ENCODE assay signal across 8 cellular contexts in the genomic region with DNA sequence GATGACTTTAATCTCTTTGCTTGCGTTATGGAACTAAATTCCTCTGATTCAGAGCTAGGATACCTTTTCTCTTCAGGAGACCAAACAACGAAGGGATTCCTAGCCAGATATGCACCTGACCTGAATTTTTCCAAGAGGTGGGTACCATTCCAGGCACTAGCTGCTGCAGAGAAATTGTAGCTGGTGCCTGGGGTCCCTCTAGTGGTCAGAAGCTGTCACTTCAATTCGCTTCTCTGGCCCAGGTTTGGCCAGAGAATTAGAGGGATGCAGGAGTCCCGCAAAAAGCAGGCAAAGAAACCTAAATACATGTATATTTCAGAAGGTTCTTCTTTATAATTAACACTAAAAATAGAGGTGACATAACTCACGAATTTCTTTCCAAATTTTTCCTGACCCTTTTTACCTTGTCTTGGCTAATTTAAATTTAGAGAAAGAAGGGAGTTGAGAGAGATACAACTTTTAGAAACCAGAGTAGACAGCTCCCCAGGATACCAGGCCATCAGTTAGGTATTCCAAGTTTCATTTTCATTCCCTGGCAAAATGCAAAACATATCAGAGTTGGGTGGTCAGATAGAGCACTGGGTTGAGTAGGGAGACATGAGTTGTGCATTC. TPM values are rescaled to one million over a fixed set of nuclear protein-coding genes. Genes with fewer than 3 reads are reported as not detected.
DNase-seq lines count a peak whose midpoint lies in the region; ATAC-seq and TF ChIP-seq lines count a peak whose summit lies in the region.

No MANE protein-coding gene starts in this region.

- H3K18ac ChIP-seq in trophoblast cell (ENCODE audit: low read length): no peak overlapping the region

- no peaks in the 10 kb centered on the region for H3K36me3 Mint-ChIP-seq in activated CD4-positive, alpha-beta memory T cell treated with anti-CD3 and anti-CD28 coated beads for 36 hours

- no peak overlapping the region for H4K12ac ChIP-seq in trophoblast cell (ENCODE audit: low read depth, low read length)

- no peak overlapping the region for H2BK12ac ChIP-seq in trophoblast cell (ENCODE audit: low read length)

- DNase-seq in Caki2 (ENCODE audit: low read depth) (peak; percentile 37), NCI-H1694 treated with DMSO at 0.1 percent for 48 hours (lab: John Stamatoyannopoulos, UW) (peak; percentile 22), fibroblast of pulmonary artery (ENCODE audit: low read depth) (peak; percentile 60), trophoblast cell (peak; percentile 30 to 70), GM19238 (ENCODE audit: insufficient read length, low spot score) (no peak)
- DNase-seq in activated CD4-positive, alpha-beta memory T cell treated with anti-CD3 and anti-CD28 coated beads for 36 hours: peak; percentile 54

- H3K9ac ChIP-seq in trophoblast cell (ENCODE audit: low read length): no peak overlapping the region

- no peak overlapping the region for H4K8ac ChIP-seq in trophoblast cell (ENCODE audit: low read depth, low read length)

- peak; percentile 94 for TF ChIP-seq CTCF in fibroblast of pulmonary artery (IDR thresholded peaks at IDR 0.05; ENCODE audit: low read length, missing control alignments)

- no peak overlapping the region for H2AK5ac ChIP-seq in trophoblast cell (ENCODE audit: low read length)

- intact Hi-C loops in activated CD4-positive, alpha-beta memory T cell treated with anti-CD3 and anti-CD28 coated beads for 36 hours (cut with micrococcal nuclease): loop anchor here (5.0 to 10.0 kb wide), 2 partner anchors 678 to 791 kb away; no protein-coding TSS in a partner anchor

- no peak overlapping the region for H3K27ac ChIP-seq in trophoblast cell (ENCODE audit: low read depth, low read length)

- no peaks in the 10 kb centered on the region for H3K27me3 ChIP-seq in trophoblast cell (ENCODE audit: insufficient read depth, low read length)

- no peaks in the 10 kb centered on the region for H3K36me3 ChIP-seq in trophoblast cell (ENCODE audit: control insufficient read depth in 1 of 2, insufficient read depth in 2 of 2, low read length in 2 of 2)

- no peaks in the 10 kb centered on the region for H3K4me1 ChIP-seq in trophoblast cell (ENCODE audit: control insufficient read depth in 1 of 2, insufficient read depth in 2 of 2, low read length in 2 of 2)

- no peak overlapping the region for H3K27ac Mint-ChIP-seq in activated CD4-positive, alpha-beta memory T cell treated with anti-CD3 and anti-CD28 coated beads for 36 hours

- in situ Hi-C loops in Caki2 (cut with HindIII; ENCODE audit: low pct_unique_long_range_greater_than_20kb, low sequenced_read_pairs): no loop called here

- no peak overlapping the region for H3K4ac ChIP-seq in trophoblast cell (ENCODE audit: low read depth, low read length)

- H3K23ac ChIP-seq in trophoblast cell (ENCODE audit: low read length): no peak overlapping the region

- no peak overlapping the region for H2AFZ ChIP-seq in trophoblast cell (ENCODE audit: insufficient read depth, low read length, poor library complexity)

- whole genome bisulfite sequencing in trophoblast cell (ENCODE audit: extremely low coverage, insufficient coverage, insufficient read length): no CpG with 5 or more reads among the region's 5 CpGs

- no peak overlapping the region for H3K14ac ChIP-seq in trophoblast cell (ENCODE audit: low read length)

- CTCF ChIA-PET in activated CD4-positive, alpha-beta memory T cell treated with anti-CD3 and anti-CD28 coated beads for 36 hours (lab: Charles Lee): interaction anchor here (0.6 to 7.8 kb wide), 42 partner anchors 8 to 1634 kb away, joined by 3 to 116 read pairs (median 4); partner anchors contain the start of genes ACKR1 and AIM2

- no peak overlapping the region for H3K4me3 ChIP-seq in fibroblast of pulmonary artery (replicated peaks; ENCODE audit: low read depth, low read length)
- H3K4me3 ChIP-seq in trophoblast cell (ENCODE audit: low read depth, low read length): no peak overlapping the region

- H3K79me2 ChIP-seq in trophoblast cell (ENCODE audit: control insufficient read depth, insufficient read depth, low read length, poor library complexity): no peaks in the 10 kb centered on the region

- no peaks in the 10 kb centered on the region for H3K9me3 ChIP-seq in trophoblast cell (ENCODE audit: insufficient read depth, low read depth, low read length)

- no peaks in the 10 kb centered on the region for H3K9me3 Mint-ChIP-seq in activated CD4-positive, alpha-beta memory T cell treated with anti-CD3 and anti-CD28 coated beads for 36 hours

- no peak overlapping the region for H2BK120ac ChIP-seq in trophoblast cell (ENCODE audit: insufficient read depth, low read length, poor library complexity)

- no peaks in the 10 kb centered on the region for H3K79me1 ChIP-seq in trophoblast cell (ENCODE audit: low read length)

- no peak overlapping the region for H3K4me3 Mint-ChIP-seq in activated CD4-positive, alpha-beta memory T cell treated with anti-CD3 and anti-CD28 coated beads for 36 hours

- POLR2A ChIA-PET in activated CD4-positive, alpha-beta memory T cell treated with anti-CD3 and anti-CD28 coated beads for 36 hours (lab: Charles Lee): no interaction called here

- H3K27me3 Mint-ChIP-seq in activated CD4-positive, alpha-beta memory T cell treated with anti-CD3 and anti-CD28 coated beads for 36 hours: peaks cover 29% of the 10 kb centered on the region

- H3K4me2 ChIP-seq in trophoblast cell (ENCODE audit: low read length): no peak overlapping the region

- peak; percentile 64 for ATAC-seq in GM19438 (IDR thresholded peaks at IDR 0.05; ENCODE audit: low read depth, unreplicated experiment)
- ATAC-seq in HG03565 (IDR thresholded peaks at IDR 0.05; ENCODE audit: unreplicated experiment): no peak

- H2BK5ac ChIP-seq in trophoblast cell (ENCODE audit: low read depth, low read length, poor library complexity): no peak overlapping the region

- H3K4me1 Mint-ChIP-seq in activated CD4-positive, alpha-beta memory T cell treated with anti-CD3 and anti-CD28 coated beads for 36 hours (ENCODE audit: low read depth): no peaks in the 10 kb centered on the region

- no peak overlapping the region for H4K91ac ChIP-seq in trophoblast cell (ENCODE audit: low read depth, low read length)

RNA-seq across cellular contexts. Expression of gene ACKR1, which starts 9.6 kb away (rescaled TPM):
- not detected in 2 replicates for total RNA-seq in Caki2 (2014; rRNA removed; shearing (Covaris generic); ENCODE audit: low replicate concordance)
- total RNA-seq in activated CD4-positive, alpha-beta memory T cell treated with anti-CD3 and anti-CD28 coated beads for 36 hours: not detected
- 0.03 TPM in 2 replicates for polyA plus RNA-seq in trophoblast cell (2013)

RNA-seq across cellular contexts. Expression of gene CADM3, which starts 42.8 kb away (rescaled TPM):
- total RNA-seq in Caki2 (2014; rRNA removed; shearing (Covaris generic); ENCODE audit: low replicate concordance): 0.07 TPM in 1 of 2 replicates, not detected in the other
- not detected for total RNA-seq in activated CD4-positive, alpha-beta memory T cell treated with anti-CD3 and anti-CD28 coated beads for 36 hours
- polyA plus RNA-seq in trophoblast cell (2013): 0.53 and 0.56 TPM in 2 replicates
